Comparison of ENCODE assay signal across 8 cellular contexts in genomic region chr17:50372222-50372621, GRCh38. TPM values are rescaled to one million over a fixed set of nuclear protein-coding genes. Genes with fewer than 3 reads are reported as not detected.
DNase-seq lines count a peak whose midpoint lies in the region; ATAC-seq, FAIRE-seq and TF ChIP-seq lines count a peak whose summit lies in the region.

No MANE protein-coding gene starts in this region.

- H3K9me1 ChIP-seq in endothelial cell of umbilical vein (replicated peaks; ENCODE audit: control insufficient read depth, extremely low read depth, insufficient read depth, low read length): no peaks in the 10 kb centered on the region

- H4K20me1 ChIP-seq in PC-9 (ENCODE audit: insufficient read depth) (peaks cover 6% of the 10 kb centered on the region; the same call in 1 of the 2 replicates), endothelial cell of umbilical vein (replicated peaks; ENCODE audit: control insufficient read depth, extremely low read depth, insufficient read depth, low read length) (no peaks in the 10 kb centered on the region), neural progenitor cell (ENCODE audit: low read depth) (no peaks in the 10 kb centered on the region)

- no peak for FAIRE-seq in endothelial cell of umbilical vein (lab: Jason Lieb, UNC)

- TF ChIP-seq CTCF in C4-2B (conservative IDR thresholded peaks at IDR 0.05) (no peak), PC-9 (conservative IDR thresholded peaks at IDR 0.05) (no peak), endothelial cell of umbilical vein (IDR thresholded peaks at IDR 0.05; ENCODE audit: extremely low read depth in 1 of 2, insufficient read depth in 1 of 2, low read depth in 1 of 2, low read length in 2 of 2) (no peak), neural progenitor cell (IDR thresholded peaks at IDR 0.05) (no peak)

- no peaks in the 10 kb centered on the region for H3K9me3 Mint-ChIP-seq in neural progenitor cell

- H3K4me2 ChIP-seq in PC-9 (peak overlapping the region; percentile 84), endothelial cell of umbilical vein (ENCODE audit: insufficient read depth, low read length) (peak overlapping the region; percentile 85), neural progenitor cell (peak overlapping the region; percentile 97)

- H3K4me3 ChIP-seq in PC-9 (peak overlapping the region; percentile 73), endothelial cell of umbilical vein (replicated peaks in 1 of 3; ENCODE audit: insufficient read depth in 1 of 3, low read depth in 1 of 3, low read length in 3 of 3) (peak overlapping the region; percentile 80 to 100 (median 91)), neural progenitor cell (peak overlapping the region; percentile 85)

- no peak for DNase-seq in PC-9
- no peak for DNase-seq in endothelial cell of umbilical vein (ENCODE audit: low read depth, low spot score)
- DNase-seq in neural progenitor cell (ENCODE audit: low spot score): no peak
- no peak for DNase-seq in left lobe of liver (ENCODE audit: low spot score)
- no peak for DNase-seq in NCI-H1930 (lab: John Stamatoyannopoulos, UW)
- DNase-seq in NCI-H146 (lab: John Stamatoyannopoulos, UW): no peak
- no peak for DNase-seq in NCI-H1105 treated with DMSO at 0.1 percent for 48 hours (lab: John Stamatoyannopoulos, UW)

- H3K4me3 Mint-ChIP-seq in neural progenitor cell: peak overlapping the region; percentile 99

- POLR2A ChIA-PET in PC-9 (lab: Charles Lee; ENCODE audit: unreplicated experiment) (no interaction called here), endothelial cell of umbilical vein (lab: Charles Lee) (no interaction called here)

- H3K79me2 ChIP-seq in PC-9 (ENCODE audit: low read depth) (peaks cover 34% of the 10 kb centered on the region), endothelial cell of umbilical vein (ENCODE audit: control insufficient read depth, insufficient read depth, low read length) (peaks cover 17% of the 10 kb centered on the region), neural progenitor cell (ENCODE audit: low read depth) (peaks cover 29% of the 10 kb centered on the region)

- H3K9ac ChIP-seq in endothelial cell of umbilical vein (replicated peaks; ENCODE audit: extremely low read depth, insufficient read depth, low read length) (peak overlapping the region; percentile 87), neural progenitor cell (peak overlapping the region; percentile 68)

- H3K27me3 ChIP-seq in PC-9 (ENCODE audit: insufficient read depth, low read depth) (no peaks in the 10 kb centered on the region), endothelial cell of umbilical vein (ENCODE audit: control insufficient read depth in 2 of 2, insufficient read depth in 2 of 2, low read length in 2 of 2) (no peaks in the 10 kb centered on the region), neural progenitor cell (no peaks in the 10 kb centered on the region)

- peaks cover 17% of the 10 kb centered on the region for H3K4me1 Mint-ChIP-seq in neural progenitor cell

- no peaks in the 10 kb centered on the region for H3K9me2 ChIP-seq in PC-9 (ENCODE audit: insufficient read depth)

- H3K4me1 ChIP-seq in PC-9 (replicated peaks; ENCODE audit: insufficient read depth): peaks cover 20% of the 10 kb centered on the region
- peaks cover 15% of the 10 kb centered on the region for H3K4me1 ChIP-seq in endothelial cell of umbilical vein (ENCODE audit: control insufficient read depth, extremely low read depth, insufficient read depth, low read length)
- H3K4me1 ChIP-seq in neural progenitor cell: peaks cover 6% of the 10 kb centered on the region

- BruUV-seq in PC-9 (replicated peaks; lab: Mats Ljungman, UMichigan): TSS peak; percentile 49
- no TSS peak for BruUV-seq in endothelial cell of umbilical vein (replicated peaks; lab: Mats Ljungman, UMichigan)

- H3K27me3 Mint-ChIP-seq in neural progenitor cell (ENCODE audit: insufficient read depth, low read depth): peaks cover 4% of the 10 kb centered on the region

- H3K9me3 ChIP-seq in PC-9 (ENCODE audit: insufficient read depth, low read depth) (no peaks in the 10 kb centered on the region), endothelial cell of umbilical vein (replicated peaks; ENCODE audit: control insufficient read depth, insufficient read depth, low read length) (no peaks in the 10 kb centered on the region), neural progenitor cell (ENCODE audit: low read depth) (no peaks in the 10 kb centered on the region)

- intact Hi-C loops in PC-9 (cut with micrococcal nuclease; ENCODE audit: unreplicated experiment) (no loop called here), endothelial cell of umbilical vein (cut with micrococcal nuclease) (loop anchor here (1.0 kb wide), 1 partner anchor 10 kb away; no protein-coding TSS in a partner anchor)

- peak overlapping the region; percentile 95 for H3K27ac ChIP-seq in C4-2B
- H3K27ac ChIP-seq in PC-9: peak overlapping the region; percentile 74; the same call in 1 of the 2 replicates
- peak overlapping the region; percentile 89 for H3K27ac ChIP-seq in endothelial cell of umbilical vein (ENCODE audit: insufficient read depth, low read depth, low read length)
- H3K27ac ChIP-seq in neural progenitor cell: no peak overlapping the region

- peaks cover 22% of the 10 kb centered on the region for H3K36me3 Mint-ChIP-seq in neural progenitor cell

- CTCF ChIA-PET in PC-9 (lab: Charles Lee) (no interaction called here), endothelial cell of umbilical vein (lab: Charles Lee) (interaction anchor here (1.0 kb wide), 1 partner anchor 10 kb away, joined by 3 read pairs; no protein-coding TSS in a partner anchor)

- H3K36me3 ChIP-seq in PC-9 (ENCODE audit: low read depth): peaks cover 26% of the 10 kb centered on the region
- H3K36me3 ChIP-seq in endothelial cell of umbilical vein (ENCODE audit: control insufficient read depth in 2 of 2, extremely low read depth in 1 of 2, insufficient read depth in 2 of 2, low read length in 2 of 2): peaks cover 3 to 18% of the 10 kb centered on the region in 2 experiments
- H3K36me3 ChIP-seq in neural progenitor cell: peaks cover 7% of the 10 kb centered on the region

- no peak for ATAC-seq in left lobe of liver

- dilution Hi-C loops in endothelial cell of umbilical vein (cut with MboI; ENCODE audit: extremely low pct_ligation_motif_present, low sequenced_read_pairs): no loop called here

- H3F3A ChIP-seq in PC-9 (ENCODE audit: insufficient read depth, low read depth) (no peaks in the 10 kb centered on the region; the same call in 1 of the 2 replicates), neural progenitor cell (ENCODE audit: low read depth) (peaks cover 4% of the 10 kb centered on the region)

- H3K27ac Mint-ChIP-seq in neural progenitor cell: peak overlapping the region; percentile 96

- no peak for TF ChIP-seq POLR2A in endothelial cell of umbilical vein (IDR thresholded peaks at IDR 0.05; ENCODE audit: low read depth, low read length)

- H2AFZ ChIP-seq in PC-9 (peak overlapping the region; percentile 90), endothelial cell of umbilical vein (ENCODE audit: low read depth, low read length) (peak overlapping the region; percentile 87), neural progenitor cell (replicated peaks) (peak overlapping the region; percentile 88)

RNA-seq across cellular contexts. Expression of gene MRPL27, which starts 0.8 kb away (rescaled TPM):
- total RNA-seq in PC-9 (2021) (42.6 and 48.3 TPM in 2 replicates), endothelial cell of umbilical vein (72.2 and 76.2 TPM in 2 replicates), neural progenitor cell (ENCODE audit: low replicate concordance) (39.1 and 50.4 TPM in 2 replicates), left lobe of liver (38.9 TPM)
- polyA plus RNA-seq in endothelial cell of umbilical vein: 119 and 158 TPM in 2 replicates
- 157 and 205 TPM in 2 replicates for polyA plus RNA-seq in endothelial cell of umbilical vein (2011; cell fraction: cytosol; rRNA removed)
- polyA plus RNA-seq in endothelial cell of umbilical vein (2011; cell fraction: nucleus; rRNA removed): 89.7 and 95.0 TPM in 2 replicates
- 105 and 106 TPM in 2 replicates for polyA plus RNA-seq in endothelial cell of umbilical vein (2012)
- 59.8 and 61.6 TPM in 2 replicates for polyA minus RNA-seq in endothelial cell of umbilical vein
- 41.8 TPM for polyA minus RNA-seq in endothelial cell of umbilical vein (2011; cell fraction: cytosol; rRNA and poly(A)+ RNA removed)
- polyA minus RNA-seq in endothelial cell of umbilical vein (2011; cell fraction: nucleus; rRNA and poly(A)+ RNA removed): 34.1 and 37.2 TPM in 2 replicates

RNA-seq across cellular contexts. Expression of gene EME1, which starts 0.8 kb away (rescaled TPM):
- total RNA-seq in PC-9 (2021): 18.2 and 21.0 TPM in 2 replicates
- 7.3 and 9.1 TPM in 2 replicates for total RNA-seq in endothelial cell of umbilical vein
- polyA plus RNA-seq in endothelial cell of umbilical vein: 4.3 and 5.6 TPM in 2 replicates
- 5.1 and 5.2 TPM in 2 replicates for polyA plus RNA-seq in endothelial cell of umbilical vein (2011; cell fraction: cytosol; rRNA removed)
- polyA plus RNA-seq in endothelial cell of umbilical vein (2011; cell fraction: nucleus; rRNA removed): 40.0 and 52.1 TPM in 2 replicates
- 4.0 and 7.1 TPM in 2 replicates for polyA plus RNA-seq in endothelial cell of umbilical vein (2012)
- 4.2 and 4.4 TPM in 2 replicates for polyA minus RNA-seq in endothelial cell of umbilical vein
- 9.7 TPM for polyA minus RNA-seq in endothelial cell of umbilical vein (2011; cell fraction: cytosol; rRNA and poly(A)+ RNA removed)
- polyA minus RNA-seq in endothelial cell of umbilical vein (2011; cell fraction: nucleus; rRNA and poly(A)+ RNA removed): 5.5 and 8.1 TPM in 2 replicates
- 26.6 and 31.3 TPM in 2 replicates for total RNA-seq in neural progenitor cell (ENCODE audit: low replicate concordance)
- total RNA-seq in left lobe of liver: 0.13 TPM

RNA-seq across cellular contexts. Expression of gene LRRC59, which starts 25.1 kb away (rescaled TPM):
- total RNA-seq in PC-9 (2021) (72.9 and 102 TPM in 2 replicates), endothelial cell of umbilical vein (179 and 183 TPM in 2 replicates), neural progenitor cell (ENCODE audit: low replicate concordance) (57.0 and 63.8 TPM in 2 replicates), left lobe of liver (47.3 TPM)
- 88.3 and 93.9 TPM in 2 replicates for polyA plus RNA-seq in endothelial cell of umbilical vein
- 114 and 124 TPM in 2 replicates for polyA plus RNA-seq in endothelial cell of umbilical vein (2011; cell fraction: cytosol; rRNA removed)
- polyA plus RNA-seq in endothelial cell of umbilical vein (2011; cell fraction: nucleus; rRNA removed): 80.0 and 87.0 TPM in 2 replicates
- polyA plus RNA-seq in endothelial cell of umbilical vein (2012): 205 and 230 TPM in 2 replicates
- 137 and 138 TPM in 2 replicates for polyA minus RNA-seq in endothelial cell of umbilical vein
- polyA minus RNA-seq in endothelial cell of umbilical vein (2011; cell fraction: cytosol; rRNA and poly(A)+ RNA removed): 76.6 TPM
- 55.9 and 75.2 TPM in 2 replicates for polyA minus RNA-seq in endothelial cell of umbilical vein (2011; cell fraction: nucleus; rRNA and poly(A)+ RNA removed)

RNA-seq across cellular contexts. Expression of gene XYLT2, which starts 26.3 kb away (rescaled TPM):
- 34.0 and 37.5 TPM in 2 replicates for total RNA-seq in PC-9 (2021)
- total RNA-seq in endothelial cell of umbilical vein: 26.6 and 29.9 TPM in 2 replicates
- 19.1 and 24.0 TPM in 2 replicates for polyA plus RNA-seq in endothelial cell of umbilical vein
- polyA plus RNA-seq in endothelial cell of umbilical vein (2011; cell fraction: cytosol; rRNA removed): 9.4 and 12.5 TPM in 2 replicates
- 16.4 and 19.0 TPM in 2 replicates for polyA plus RNA-seq in endothelial cell of umbilical vein (2011; cell fraction: nucleus; rRNA removed)
- polyA plus RNA-seq in endothelial cell of umbilical vein (2012): 19.2 and 22.9 TPM in 2 replicates
- 23.4 and 29.9 TPM in 2 replicates for polyA minus RNA-seq in endothelial cell of umbilical vein
- polyA minus RNA-seq in endothelial cell of umbilical vein (2011; cell fraction: cytosol; rRNA and poly(A)+ RNA removed): 16.8 TPM
- polyA minus RNA-seq in endothelial cell of umbilical vein (2011; cell fraction: nucleus; rRNA and poly(A)+ RNA removed): 9.5 and 11.6 TPM in 2 replicates
- 12.2 and 33.0 TPM in 2 replicates for total RNA-seq in neural progenitor cell (ENCODE audit: low replicate concordance)
- total RNA-seq in left lobe of liver: 10.4 TPM

RNA-seq across cellular contexts. Expression of gene ACSF2, which starts 53.8 kb away (rescaled TPM):
- total RNA-seq in PC-9 (2021) (149 and 154 TPM in 2 replicates), endothelial cell of umbilical vein (24.6 and 37.2 TPM in 2 replicates), neural progenitor cell (ENCODE audit: low replicate concordance) (15.2 and 28.8 TPM in 2 replicates), left lobe of liver (56.1 TPM)
- 30.4 and 33.2 TPM in 2 replicates for polyA plus RNA-seq in endothelial cell of umbilical vein
- 20.7 and 22.6 TPM in 2 replicates for polyA plus RNA-seq in endothelial cell of umbilical vein (2011; cell fraction: cytosol; rRNA removed)
- 103 and 131 TPM in 2 replicates for polyA plus RNA-seq in endothelial cell of umbilical vein (2011; cell fraction: nucleus; rRNA removed)
- polyA plus RNA-seq in endothelial cell of umbilical vein (2012): 38.4 and 55.1 TPM in 2 replicates
- polyA minus RNA-seq in endothelial cell of umbilical vein: 35.0 and 50.4 TPM in 2 replicates
- 16.9 TPM for polyA minus RNA-seq in endothelial cell of umbilical vein (2011; cell fraction: cytosol; rRNA and poly(A)+ RNA removed)
- 33.0 and 34.4 TPM in 2 replicates for polyA minus RNA-seq in endothelial cell of umbilical vein (2011; cell fraction: nucleus; rRNA and poly(A)+ RNA removed)
